In the genomic region with DNA sequence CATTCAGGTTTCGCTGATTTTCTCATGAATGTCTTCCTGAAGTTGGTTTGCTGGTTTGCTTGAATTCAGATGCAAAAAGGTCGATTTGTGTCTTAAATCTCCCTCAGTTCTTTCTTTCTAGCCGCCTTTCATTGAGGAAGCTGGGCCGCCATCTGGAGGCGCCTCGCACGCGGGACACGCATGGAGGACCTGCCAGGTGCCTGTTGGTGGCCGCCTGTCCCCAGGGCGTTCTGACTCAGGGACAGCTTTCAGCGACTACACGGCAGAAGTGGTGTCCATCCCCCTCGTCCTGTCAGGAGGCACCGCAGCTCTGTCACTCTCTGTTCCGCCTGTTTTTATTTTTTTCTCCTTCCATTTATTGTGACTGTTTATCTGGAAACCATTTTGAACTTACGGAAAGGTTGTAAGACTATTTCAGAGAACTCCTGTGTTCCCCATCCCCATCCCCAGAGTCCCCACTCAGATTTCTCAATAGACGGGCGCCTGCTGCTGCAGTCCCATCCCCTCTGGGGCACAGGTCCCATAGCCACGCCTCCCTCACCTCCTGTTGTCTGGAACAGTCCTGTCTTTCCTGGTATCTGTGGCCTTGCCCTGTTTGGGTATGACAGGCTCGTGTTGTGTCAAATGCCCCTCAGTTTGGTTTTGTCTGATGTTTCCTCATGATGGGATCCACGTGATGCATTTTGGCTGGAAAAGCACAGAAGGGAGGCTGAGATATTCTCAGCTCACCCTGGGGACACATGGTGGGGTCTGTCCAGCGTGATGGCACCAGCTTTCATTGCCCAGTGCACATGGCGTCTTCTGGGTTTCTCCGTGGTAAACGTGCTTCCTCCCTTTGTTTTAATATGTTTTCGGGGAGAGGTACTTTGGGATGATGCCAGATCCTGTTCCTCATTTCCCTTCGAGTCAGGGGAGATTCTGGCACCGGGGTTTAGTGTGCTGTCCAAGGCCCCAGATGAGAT, we compare ENCODE assay signal across 13 cellular contexts. TPM values are rescaled to one million over a fixed set of nuclear protein-coding genes. Genes with fewer than 3 reads are reported as not detected.
DNase-seq lines count a peak whose midpoint lies in the region; ATAC-seq and TF ChIP-seq lines count a peak whose summit lies in the region.
"Had no signal": no experiment of that assay in that cellular context is flagged by ENCODE, and none has a peak within 500 bp of the region (broad histone marks: within the 10 kb centered on the region; RNA-seq: fewer than 3 reads in every experiment).

No MANE protein-coding gene starts in this region.

- ATAC-seq in HG03159 (IDR thresholded peaks at IDR 0.05; ENCODE audit: unreplicated experiment) (peak; percentile 49), naive B cell (ENCODE audit: low read depth in 2 of 2) (peak; percentile 88 to 93), HG03196 (IDR thresholded peaks at IDR 0.05; ENCODE audit: unreplicated experiment) (no peak), GM21619 (IDR thresholded peaks at IDR 0.05; ENCODE audit: unreplicated experiment) (no peak)
- no peak for ATAC-seq in activated naive CD8-positive, alpha-beta T cell treated with anti-CD3 and anti-CD28 coated beads, Interleukin-2, amount 50 U/mL, for 24 hours
- ATAC-seq: activated T-cell treated with anti-CD3 and anti-CD28 coated beads, Interleukin-2, amount 50 U/mL, for 72 hours; natural killer cell treated with Interleukin-12 subunit alpha and Interleukin-12 subunit beta and Interleukin-15 and Interleukin-18, amount 100 ng/mL, for 72 hours had no signal

- no peaks in the 10 kb centered on the region for H3K9me3 Mint-ChIP-seq in activated naive CD8-positive, alpha-beta T cell treated with anti-CD3 and anti-CD28 coated beads, Interleukin-2, amount 50 U/mL, for 24 hours
- H3K9me3 Mint-ChIP-seq in naive B cell, result peaks cover 0 to 11% (median 7%) of the 10 kb centered on the region in 7 donors
- H3K9me3 Mint-ChIP-seq: activated CD4-positive, alpha-beta memory T cell treated with anti-CD3 and anti-CD28 coated beads for 36 hours; natural killer cell treated with Interleukin-12 subunit alpha and Interleukin-12 subunit beta and Interleukin-15 and Interleukin-18, amount 100 ng/mL, for 72 hours had no signal

- no peak overlapping the region for H3K4me3 Mint-ChIP-seq in activated naive CD8-positive, alpha-beta T cell treated with anti-CD3 and anti-CD28 coated beads, Interleukin-2, amount 50 U/mL, for 24 hours
- peak overlapping the region; percentile 37 to 82 (median 75) for H3K4me3 Mint-ChIP-seq in naive B cell
- H3K4me3 Mint-ChIP-seq: activated CD4-positive, alpha-beta memory T cell treated with anti-CD3 and anti-CD28 coated beads for 36 hours; activated T-cell treated with anti-CD3 and anti-CD28 coated beads, Interleukin-2, amount 50 U/mL, for 72 hours; natural killer cell treated with Interleukin-12 subunit alpha and Interleukin-12 subunit beta and Interleukin-15 and Interleukin-18, amount 100 ng/mL, for 72 hours had no signal

- peaks cover 14% of the 10 kb centered on the region for H3K4me1 Mint-ChIP-seq in activated naive CD8-positive, alpha-beta T cell treated with anti-CD3 and anti-CD28 coated beads, Interleukin-2, amount 50 U/mL, for 24 hours
- peaks cover 48 to 63% (median 49%) of the 10 kb centered on the region in 3 donors for H3K4me1 Mint-ChIP-seq in naive B cell

- TF ChIP-seq CTCF in GM10266 (IDR thresholded peaks at IDR 0.05; ENCODE audit: control insufficient read depth, insufficient read depth, low read depth, missing control alignments), result peak; percentile 30

- DNase-seq in GM10266 (ENCODE audit: extremely low spot score), result peak; percentile 63
- no peak for DNase-seq in activated naive CD8-positive, alpha-beta T cell treated with anti-CD3 and anti-CD28 coated beads, Interleukin-2, amount 50 U/mL, for 24 hours
- DNase-seq in naive B cell, result peak; percentile 84
- DNase-seq in mucosa of gallbladder (ENCODE audit: low spot score), result no peak
- no peak for DNase-seq in DMS153 treated with DMSO at 0.1 percent for 48 hours (lab: John Stamatoyannopoulos, UW; ENCODE audit: unreplicated experiment)
- DNase-seq: activated CD4-positive, alpha-beta memory T cell treated with anti-CD3 and anti-CD28 coated beads for 36 hours; activated T-cell treated with anti-CD3 and anti-CD28 coated beads, Interleukin-2, amount 50 U/mL, for 72 hours; NCI-H1417; stimulated activated CD4-positive, alpha-beta T cell treated with anti-CD3 and anti-CD28 coated beads, Interleukin-12 subunit alpha, Interleukin-12 subunit beta, amount 100 ng/mL, for 4 hours had no signal

- H3K27me3 Mint-ChIP-seq in activated naive CD8-positive, alpha-beta T cell treated with anti-CD3 and anti-CD28 coated beads, Interleukin-2, amount 50 U/mL, for 24 hours, result peaks cover 48% of the 10 kb centered on the region
- H3K27me3 Mint-ChIP-seq in naive B cell, result peaks cover 0 to 16% (median 5%) of the 10 kb centered on the region in 3 donors

- no peaks in the 10 kb centered on the region for H3K36me3 Mint-ChIP-seq in activated naive CD8-positive, alpha-beta T cell treated with anti-CD3 and anti-CD28 coated beads, Interleukin-2, amount 50 U/mL, for 24 hours (ENCODE audit: low read depth)
- H3K36me3 Mint-ChIP-seq in naive B cell, result peaks cover 7 to 9% of the 10 kb centered on the region in 2 donors
- H3K36me3 Mint-ChIP-seq: activated CD4-positive, alpha-beta memory T cell treated with anti-CD3 and anti-CD28 coated beads for 36 hours had no signal

- H3K27ac Mint-ChIP-seq in activated naive CD8-positive, alpha-beta T cell treated with anti-CD3 and anti-CD28 coated beads, Interleukin-2, amount 50 U/mL, for 24 hours, result peak overlapping the region; percentile 64
- peak overlapping the region; percentile 83 to 96 (median 91) for H3K27ac Mint-ChIP-seq in naive B cell
- H3K27ac Mint-ChIP-seq: activated CD4-positive, alpha-beta memory T cell treated with anti-CD3 and anti-CD28 coated beads for 36 hours; activated T-cell treated with anti-CD3 and anti-CD28 coated beads, Interleukin-2, amount 50 U/mL, for 72 hours had no signal

RNA-seq across cellular contexts. Expression of a gene that starts 33.4 kb away (rescaled TPM):
- 1,000 to 10,000 TPM in 5 of 6 donors, 100 to 1,000 TPM in 1; 943 to 1,321 (median 1,168) TPM for polyA plus RNA-seq in naive B cell (ENCODE audit: low read depth in 6 of 6)
- total RNA-seq in mucosa of gallbladder, result 571 TPM

RNA-seq across cellular contexts. Expression of a gene that starts 33.5 kb away (rescaled TPM):
- 10 to 100 TPM; 18.8 to 27.7 (median 21.5) TPM for polyA plus RNA-seq in naive B cell (ENCODE audit: low read depth in 6 of 6)
- 21.4 TPM for total RNA-seq in mucosa of gallbladder

Comparison
In these comparisons a context has a peak if more than half of its experiments do, and no peak if none do; other contexts are left out.
1. DNase-seq: peak in GM10266 (single experiment) and naive B cell (single experiment); none in activated naive CD8-positive, alpha-beta T cell treated with anti-CD3 and anti-CD28 coated beads, Interleukin-2, amount 50 U/mL, for 24 hours (single experiment), mucosa of gallbladder (single experiment) and DMS153 treated with DMSO at 0.1 percent for 48 hours (single experiment).
2. ATAC-seq: peak in HG03159 (single experiment) and naive B cell (2 of 2); none in activated naive CD8-positive, alpha-beta T cell treated with anti-CD3 and anti-CD28 coated beads, Interleukin-2, amount 50 U/mL, for 24 hours (single experiment), HG03196 (single experiment) and GM21619 (single experiment).